Comparison of ENCODE assay signal across 22 cellular contexts in the genomic region with DNA sequence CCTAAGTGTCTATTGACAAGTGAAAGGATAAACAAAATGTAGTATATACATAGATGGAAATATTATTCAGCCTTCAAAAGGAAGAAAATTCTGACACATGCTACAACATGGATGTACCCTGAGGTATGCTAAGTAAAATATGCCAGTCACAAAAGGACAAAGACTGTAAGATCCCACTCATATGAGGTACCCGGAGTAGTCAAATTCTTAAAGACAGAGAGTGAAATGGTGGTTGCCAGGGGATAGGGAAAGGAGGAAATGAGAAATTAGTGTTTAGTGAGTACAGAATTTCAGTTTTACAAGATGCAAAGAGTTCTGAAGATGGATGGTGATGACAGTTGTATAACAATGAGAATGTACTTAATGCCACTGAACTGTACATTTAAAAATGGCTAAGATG.
"Had no signal": no experiment of that assay in that cellular context is flagged by ENCODE, and none has a peak within 500 bp of the region (broad histone marks: within the 10 kb centered on the region; RNA-seq: fewer than 3 reads in every experiment).

No MANE protein-coding gene starts in this region.

- H3K4me1 Mint-ChIP-seq: immature natural killer cell, naive B cell had no signal

- DNase-seq: activated CD4-positive, alpha-beta T cell treated with anti-CD3 and anti-CD28 coated beads, Interleukin-2, amount 50 U/mL, for 48 hours; activated CD8-positive, alpha-beta memory T cell treated with anti-CD3 and anti-CD28 coated beads, Interleukin-2, amount 50 U/mL, for 48 hours; activated effector memory CD4-positive, alpha-beta T cell treated with anti-CD3 and anti-CD28 coated beads, Interleukin-2, amount 50 U/mL, for 16 hours; activated naive CD4-positive, alpha-beta T cell treated with anti-CD3 and anti-CD28 coated beads, Interleukin-2, amount 50 U/mL, for 16 hours; activated T-cell treated with anti-CD3 and anti-CD28 coated beads, Interleukin-2, amount 50 U/mL, for 48 hours; aorta; brain microvascular endothelial cell; caudate nucleus; effector memory CD8-positive, alpha-beta T cell; foreskin melanocyte; immature natural killer cell; lower lobe of right lung; naive B cell; occipital lobe; small intestine; stimulated activated CD4-positive, alpha-beta T cell treated with anti-CD3 and anti-CD28 coated beads, Interleukin-2, amount 100 ng/mL, for 24 hours; stimulated activated naive B cell treated with anti-CD40 and anti-IgM and Interleukin-4, amounts not matched to agents 10 μg/mL and 1 μg/mL and 100 μg/mL, for 72 hours; T-helper 1 cell had no signal

- H3K27me3 ChIP-seq: brain microvascular endothelial cell, upper lobe of left lung had no signal

- H3K9me3 ChIP-seq: lower lobe of right lung, upper lobe of left lung had no signal

- H3K27ac ChIP-seq: brain microvascular endothelial cell, lower lobe of right lung, upper lobe of left lung had no signal

- H3K27ac Mint-ChIP-seq: dendritic cell treated with granulocyte-macrophage colony-stimulating factor and Interleukin-4, amounts not matched to agents 40 ng/mL and 50 ng/mL, for 4 days; effector memory CD8-positive, alpha-beta T cell; immature natural killer cell; naive B cell; stimulated activated naive B cell treated with anti-CD40 and anti-IgM and Interleukin-4, amounts not matched to agents 10 μg/mL and 1 μg/mL and 100 μg/mL, for 72 hours had no signal

- H3K36me3 ChIP-seq: brain microvascular endothelial cell, lower lobe of right lung, upper lobe of left lung had no signal

- H3K36me3 Mint-ChIP-seq: naive B cell had no signal

- H3K9me3 Mint-ChIP-seq: dendritic cell treated with granulocyte-macrophage colony-stimulating factor and Interleukin-4, amounts not matched to agents 40 ng/mL and 50 ng/mL, for 4 days; immature natural killer cell had no signal

- H3K4me3 Mint-ChIP-seq: dendritic cell treated with granulocyte-macrophage colony-stimulating factor and Interleukin-4, amounts not matched to agents 40 ng/mL and 50 ng/mL, for 4 days; effector memory CD8-positive, alpha-beta T cell; immature natural killer cell; naive B cell; stimulated activated naive B cell treated with anti-CD40 and anti-IgM and Interleukin-4, amounts not matched to agents 10 μg/mL and 1 μg/mL and 100 μg/mL, for 72 hours had no signal

- H3K27me3 Mint-ChIP-seq: dendritic cell treated with granulocyte-macrophage colony-stimulating factor and Interleukin-4, amounts not matched to agents 40 ng/mL and 50 ng/mL, for 4 days; naive B cell; stimulated activated naive B cell treated with anti-CD40 and anti-IgM and Interleukin-4, amounts not matched to agents 10 μg/mL and 1 μg/mL and 100 μg/mL, for 72 hours had no signal

- H3K4me3 ChIP-seq: lower lobe of right lung, upper lobe of left lung had no signal

- ATAC-seq: effector memory CD8-positive, alpha-beta T cell; esophagus mucosa; lower lobe of right lung; sciatic nerve had no signal
